ENCODE assay signal across 26 cellular contexts in genomic region chr9:123093141-123093540, GRCh38. TPM values are rescaled to one million over a fixed set of nuclear protein-coding genes. Genes with fewer than 3 reads are reported as not detected.
"Had no signal": no experiment of that assay in that cellular context is flagged by ENCODE, and none has a peak within 500 bp of the region (broad histone marks: within the 10 kb centered on the region; RNA-seq: fewer than 3 reads in every experiment).

No MANE protein-coding gene starts in this region.

- H3K4me1 Mint-ChIP-seq: activated naive CD4-positive, alpha-beta T cell treated with anti-CD3 and anti-CD28 coated beads, Interleukin-2, amount 50 U/mL, for 24 hours; immature natural killer cell had no signal

- H3K9me3 ChIP-seq: adrenal gland, ascending aorta, colonic mucosa, pancreas, psoas muscle, stomach, suprapubic skin, transverse colon had no signal

- H3K27ac ChIP-seq: adrenal gland, ascending aorta, colonic mucosa, hepatocyte, pancreas, psoas muscle, stomach, suprapubic skin, transverse colon had no signal

- ATAC-seq: effector memory CD8-positive, alpha-beta T cell; esophagus mucosa; left lobe of liver; pancreas; psoas muscle; right cardiac atrium had no signal

- H3K27me3 ChIP-seq: adrenal gland, ascending aorta, colonic mucosa, dorsolateral prefrontal cortex, hepatocyte, pancreas, stomach, suprapubic skin, transverse colon had no signal

- H3K4me3 Mint-ChIP-seq: activated CD4-positive, alpha-beta memory T cell treated with anti-CD3 and anti-CD28 coated beads for 36 hours; activated naive CD4-positive, alpha-beta T cell treated with anti-CD3 and anti-CD28 coated beads, Interleukin-2, amount 50 U/mL, for 24 hours; effector memory CD8-positive, alpha-beta T cell; immature natural killer cell; nephron; T-helper 1 cell treated with Interleukin-12 subunit alpha and Interleukin-12 subunit beta and Interleukin-4 antibody, amounts not matched to agents 30 μg/mL and 1 μg/mL, for 36 hours had no signal

- H2AFZ ChIP-seq: hepatocyte had no signal

- DNase-seq: activated CD4-positive, alpha-beta memory T cell treated with anti-CD3 and anti-CD28 coated beads for 36 hours; activated CD4-positive, alpha-beta T cell treated with anti-CD3 and anti-CD28 coated beads for 48 hours; activated gamma-delta T cell; adrenal gland; central memory CD4-positive, alpha-beta T cell; colonic mucosa; dorsolateral prefrontal cortex; effector memory CD8-positive, alpha-beta T cell; glutamatergic neuron; immature natural killer cell; midbrain; pancreas; psoas muscle; right cardiac atrium; stimulated activated CD4-positive, alpha-beta T cell treated with anti-CD3 and anti-CD28 coated beads, Interleukin-12 subunit alpha, Interleukin-12 subunit beta, amount 100 ng/mL, for 4 hours; stomach; transverse colon had no signal

- H3K27ac Mint-ChIP-seq: activated CD4-positive, alpha-beta memory T cell treated with anti-CD3 and anti-CD28 coated beads for 36 hours; activated naive CD4-positive, alpha-beta T cell treated with anti-CD3 and anti-CD28 coated beads, Interleukin-2, amount 50 U/mL, for 24 hours; immature natural killer cell; nephron; T-helper 1 cell treated with Interleukin-12 subunit alpha and Interleukin-12 subunit beta and Interleukin-4 antibody, amounts not matched to agents 30 μg/mL and 1 μg/mL, for 36 hours had no signal

- H3K4me2 ChIP-seq: hepatocyte had no signal

- H3K4me1 ChIP-seq: adrenal gland, colonic mucosa, pancreas, psoas muscle, suprapubic skin had no signal

- H3K27me3 Mint-ChIP-seq: activated CD4-positive, alpha-beta memory T cell treated with anti-CD3 and anti-CD28 coated beads for 36 hours; activated naive CD4-positive, alpha-beta T cell treated with anti-CD3 and anti-CD28 coated beads, Interleukin-2, amount 50 U/mL, for 24 hours; effector memory CD8-positive, alpha-beta T cell had no signal

- H3K9me3 Mint-ChIP-seq: activated CD4-positive, alpha-beta memory T cell treated with anti-CD3 and anti-CD28 coated beads for 36 hours; activated naive CD4-positive, alpha-beta T cell treated with anti-CD3 and anti-CD28 coated beads, Interleukin-2, amount 50 U/mL, for 24 hours; effector memory CD8-positive, alpha-beta T cell; immature natural killer cell; nephron; T-helper 1 cell treated with Interleukin-12 subunit alpha and Interleukin-12 subunit beta and Interleukin-4 antibody, amounts not matched to agents 30 μg/mL and 1 μg/mL, for 36 hours had no signal

- H3K4me3 ChIP-seq: adrenal gland, ascending aorta, colonic mucosa, dorsolateral prefrontal cortex, hepatocyte, lung, pancreas, psoas muscle, stomach, suprapubic skin, transverse colon had no signal

RNA-seq across cellular contexts. Expression of gene GPR21, which starts 59.7 kb away (rescaled TPM):
- polyA plus RNA-seq: immature natural killer cell, stomach had no signal
